16 cellular contexts compared by ENCODE assay signal in genomic region chrX:12794654-12795053, GRCh38. TPM values are rescaled to one million over a fixed set of nuclear protein-coding genes. Genes with fewer than 3 reads are reported as not detected.
A peak's percentile ranks its signal among the peaks of the same experiment; 100 is the strongest.
DNase-seq lines count a peak whose midpoint lies in the region; ATAC-seq and TF ChIP-seq lines count a peak whose summit lies in the region.
"Had no signal": no experiment of that assay in that cellular context is flagged by ENCODE, and none has a peak within 500 bp of the region (broad histone marks: within the 10 kb centered on the region; RNA-seq: fewer than 3 reads in every experiment).

No MANE protein-coding gene starts in this region.

- H3K27me3 ChIP-seq in DND-41 (ENCODE audit: insufficient read depth, low read length, poor library complexity) (no peaks in the 10 kb centered on the region), sigmoid colon (no peaks in the 10 kb centered on the region), right lobe of liver (no peaks in the 10 kb centered on the region)

- no peak for ATAC-seq in DND-41 (ENCODE audit: insufficient read depth, low read depth)
- ATAC-seq in HG02763 (IDR thresholded peaks at IDR 0.05; ENCODE audit: unreplicated experiment), result no peak
- ATAC-seq in right lobe of liver, result no peak

- 90 to 97% methylated on average over 6 of the region's 6 CpGs for WGBS in sigmoid colon, 2 donors
- WGBS in right lobe of liver (ENCODE audit: insufficient coverage, low coverage, low lambda C conversion rate, missing lambda C conversion rate), result 54% methylated on average over 3 of the region's 6 CpGs

- TF ChIP-seq CTCF in DND-41 (IDR thresholded peaks at IDR 0.05; ENCODE audit: borderline replicate concordance, extremely low read depth, low read length, poor library complexity, severe bottlenecking) (no peak), fibroblast of villous mesenchyme (IDR thresholded peaks at IDR 0.05; ENCODE audit: insufficient read depth, low read depth, low read length) (no peak), sigmoid colon (IDR thresholded peaks at IDR 0.05) (no peak), right lobe of liver (IDR thresholded peaks at IDR 0.05) (no peak)

- H3K4me1 ChIP-seq in DND-41 (ENCODE audit: insufficient read depth, low read length) (peaks cover 36% of the 10 kb centered on the region), sigmoid colon (peaks cover 0 to 28% (median 0%) of the 10 kb centered on the region in 4 donors), right lobe of liver (no peaks in the 10 kb centered on the region)

- intact Hi-C loops in sigmoid colon (cut with DNase I) (loop anchor here (10.0 kb wide), 1 partner anchor 860 kb away; the partner anchor contains the start of gene TCEANC), right lobe of liver (cut with DNase I) (no loop called here)

- peak; percentile 59 to 88 (median 80) for TF ChIP-seq EP300 in sigmoid colon (IDR thresholded peaks at IDR 0.05)

- peak overlapping the region; percentile 39; the same call in 1 of the 2 replicates for H3K4me2 ChIP-seq in DND-41 (ENCODE audit: insufficient read depth, low read length)
- H3K4me2 ChIP-seq: BLaER1 treated with 17β-estradiol and CSF1 and Interleukin-3, amounts not matched to agents 10 nM and 100 nM had no signal

- H2AFZ ChIP-seq in DND-41 (ENCODE audit: low read depth, low read length), result no peak overlapping the region

- H3K4me3 ChIP-seq in DND-41 (ENCODE audit: low read depth in 1 of 2, low read length in 2 of 2) (no peak overlapping the region), fibroblast of villous mesenchyme (ENCODE audit: low read depth, low read length) (no peak overlapping the region), sigmoid colon (no peak overlapping the region), right lobe of liver (no peak overlapping the region)
- H3K4me3 ChIP-seq: BLaER1 treated with 17β-estradiol and CSF1 and Interleukin-3, amounts not matched to agents 10 nM and 100 nM had no signal

- H3K9me3 ChIP-seq in DND-41 (ENCODE audit: insufficient read depth, low read length, severe bottlenecking) (no peaks in the 10 kb centered on the region), sigmoid colon (no peaks in the 10 kb centered on the region), right lobe of liver (no peaks in the 10 kb centered on the region)

- H3K27ac ChIP-seq in DND-41 (ENCODE audit: low read length), result no peak overlapping the region
- peak overlapping the region in 3 of 4 donors; percentile 71 to 86 (median 80) for H3K27ac ChIP-seq in sigmoid colon
- no peak overlapping the region for H3K27ac ChIP-seq in right lobe of liver
- H3K27ac ChIP-seq: BLaER1 treated with 17β-estradiol and CSF1 and Interleukin-3, amounts not matched to agents 10 nM and 100 nM; HL-60 had no signal

- no peak overlapping the region for H3K9ac ChIP-seq in DND-41 (ENCODE audit: low read depth, low read length)
- H3K9ac ChIP-seq: BLaER1 treated with 17β-estradiol and CSF1 and Interleukin-3, amounts not matched to agents 10 nM and 100 nM had no signal

- no peaks in the 10 kb centered on the region; the same call in 1 of the 2 replicates for H4K20me1 ChIP-seq in DND-41 (ENCODE audit: insufficient read depth, low read length)

- TF ChIP-seq POLR2A in sigmoid colon (IDR thresholded peaks at IDR 0.05) (no peak), right lobe of liver (IDR thresholded peaks at IDR 0.05) (no peak)

- H3K36me3 ChIP-seq in DND-41 (ENCODE audit: insufficient read depth, low read length) (peaks cover 21% of the 10 kb centered on the region; the same call in 1 of the 2 replicates), sigmoid colon (peaks cover 0 to 4% (median 0%) of the 10 kb centered on the region in 4 donors), right lobe of liver (no peaks in the 10 kb centered on the region)

- DNase-seq in DND-41 (no peak), M059J (ENCODE audit: low read depth) (peak; percentile 16), fibroblast of villous mesenchyme (ENCODE audit: low read depth) (peak; percentile 84), sigmoid colon (no peak), AML-193 (lab: John Stamatoyannopoulos, UW) (no peak), DMS79 treated with DMSO at 0.1 percent for 48 hours (lab: John Stamatoyannopoulos, UW) (no peak), right lobe of liver (no peak)
- DNase-seq: 8988T; CD4-positive, CD25-positive, alpha-beta regulatory T cell; DMS53; EL; HCEC 1CT; HFFc6 had no signal

- H3K79me2 ChIP-seq in DND-41 (ENCODE audit: insufficient read depth, low read length), result peaks cover 48% of the 10 kb centered on the region

RNA-seq across cellular contexts. Expression of gene PRPS2, which starts 3.4 kb away (rescaled TPM):
- total RNA-seq in M059J (2014; rRNA removed; shearing (Covaris generic)), result 84.9 and 133 TPM in 2 replicates
- total RNA-seq in fibroblast of villous mesenchyme, result 21.6 and 30.2 TPM in 2 replicates
- total RNA-seq in sigmoid colon, result 10 to 100 TPM; 53.7 to 99.9 (median 66.9) TPM
- 10 to 100 TPM; 21.6 to 40.5 (median 32.1) TPM for polyA plus RNA-seq in sigmoid colon
- 10 to 100 TPM; 13.9 to 17.9 (median 15.0) TPM for total RNA-seq in right lobe of liver

Comparison
In these comparisons a context has a peak if more than half of its experiments do, and no peak if none do; other contexts are left out.
1. DNase-seq: peak in M059J (single experiment) and fibroblast of villous mesenchyme (single experiment); none in DND-41 (single experiment), sigmoid colon (single experiment), AML-193 (0 of 2), DMS79 treated with DMSO at 0.1 percent for 48 hours (single experiment) and right lobe of liver (0 of 3).
2. H3K27ac ChIP-seq: peak in sigmoid colon (3 of 4); none in DND-41 (single experiment) and right lobe of liver (0 of 3).